In genomic region chr3:160400631-160401150, GRCh38 we compare ENCODE assay signal across 8 cellular contexts. TPM values are rescaled to one million over a fixed set of nuclear protein-coding genes. Genes with fewer than 3 reads are reported as not detected.
DNase-seq lines count a peak whose midpoint lies in the region; ATAC-seq and TF ChIP-seq lines count a peak whose summit lies in the region.

No MANE protein-coding gene starts in this region.

- CTCF ChIA-PET in RWPE1 (lab: Yijun Ruan, JAX): interaction anchor here (0.6 kb wide), 1 partner anchor 44 kb away, joined by 3 read pairs; no protein-coding TSS in a partner anchor
- CTCF ChIA-PET in mammary epithelial cell (lab: Charles Lee; ENCODE audit: low non-redundant PET): no interaction called here

- in situ Hi-C loops in mammary epithelial cell (cut with MboI; ENCODE audit: low sequenced_read_pairs in 2 of 2): no loop called here

- H3K36me3 ChIP-seq in mammary epithelial cell (ENCODE audit: insufficient read depth, low read length): peaks cover 13% of the 10 kb centered on the region

- H2AFZ ChIP-seq in mammary epithelial cell (ENCODE audit: low read depth, low read length): peak overlapping the region; percentile 97

- peak overlapping the region; percentile 99 for H3K9ac ChIP-seq in mammary epithelial cell (ENCODE audit: insufficient read depth, low read length)

- no peaks in the 10 kb centered on the region for H3K27me3 ChIP-seq in mammary epithelial cell (ENCODE audit: insufficient read depth, low read length)

- no peaks in the 10 kb centered on the region for H3K9me3 ChIP-seq in mammary epithelial cell (replicated peaks; ENCODE audit: insufficient read depth, low read length)

- peaks cover 12% of the 10 kb centered on the region for H3K4me1 ChIP-seq in mammary epithelial cell (ENCODE audit: insufficient read depth, low read length)

- H3K4me3 ChIP-seq in mammary epithelial cell (replicated peaks in 1 of 3; ENCODE audit: insufficient read depth in 1 of 3, low read depth in 2 of 3, low read length in 3 of 3): peak overlapping the region; percentile 85 to 99 (median 97)

- peak overlapping the region; percentile 91 for H3K4me2 ChIP-seq in mammary epithelial cell (ENCODE audit: insufficient read depth, low read depth, low read length)

- intact Hi-C loops in mammary epithelial cell (cut with micrococcal nuclease): no loop called here

- no peak for TF ChIP-seq CTCF in RWPE1 (conservative IDR thresholded peaks at IDR 0.05; ENCODE audit: low read depth)
- TF ChIP-seq CTCF in mammary epithelial cell (conservative IDR thresholded peaks at IDR 0.05 in 1 of 2, IDR thresholded peaks at IDR 0.05 in 1 of 2; ENCODE audit: extremely low read depth in 1 of 2, insufficient read depth in 1 of 2, low read depth in 1 of 2, low read length in 2 of 2): no peak

- peak; percentile 6 to 7 for DNase-seq in activated CD4-positive, alpha-beta T cell treated with anti-CD3 and anti-CD28 coated beads for 4 hours
- no peak for DNase-seq in activated CD4-positive, alpha-beta T cell treated with anti-CD3 and anti-CD28 coated beads for 1 hour
- DNase-seq in RWPE1 (ENCODE audit: low spot score) (no peak), mammary epithelial cell (peak; percentile 21), left lobe of liver (ENCODE audit: low spot score) (peak; percentile 63), NCI-H1694 treated with DMSO at 0.1 percent for 48 hours (lab: John Stamatoyannopoulos, UW) (no peak), GDM1 (lab: John Stamatoyannopoulos, UW) (no peak)
- DNase-seq in stimulated activated CD8-positive, alpha-beta memory T cell treated with anti-CD3 and anti-CD28 coated beads, Interleukin-15, amount 100 ng/mL, for 24 hours (ENCODE audit: low read depth): peak; percentile 6

- POLR2A ChIA-PET in RWPE1 (lab: Yijun Ruan, JAX; ENCODE audit: low non-redundant PET): no interaction called here

- H3K79me2 ChIP-seq in mammary epithelial cell (ENCODE audit: insufficient read depth, low read length): peaks cover 92% of the 10 kb centered on the region

- ATAC-seq in left lobe of liver: peak; percentile 57

- H3K27ac ChIP-seq in RWPE1 (peak overlapping the region; percentile 98), mammary epithelial cell (ENCODE audit: insufficient read depth, low read depth, low read length) (peak overlapping the region; percentile 87)

- peaks cover 10% of the 10 kb centered on the region for H4K20me1 ChIP-seq in mammary epithelial cell (ENCODE audit: insufficient read depth, low read length)

- dilution Hi-C loops in mammary epithelial cell (cut with HindIII; ENCODE audit: low sequenced_read_pairs): no loop called here

- BruUV-seq in mammary epithelial cell (replicated peaks; lab: Mats Ljungman, UMichigan): no TSS peak

- WGBS in mammary epithelial cell (ENCODE audit: low coverage, missing lambda C conversion rate): 1% methylated on average over 24 of the region's 55 CpGs

RNA-seq across cellular contexts. Expression of gene SMC4, which starts 1.2 kb away (rescaled TPM):
- total RNA-seq in mammary epithelial cell (10 to 100 TPM; 16.8 to 91.2 TPM), left lobe of liver (12.0 TPM)
- polyA plus RNA-seq in mammary epithelial cell: 35.7 TPM
- polyA minus RNA-seq in mammary epithelial cell: 11.1 TPM

RNA-seq across cellular contexts. Expression of gene IFT80, which starts 1.7 kb away (rescaled TPM):
- total RNA-seq in mammary epithelial cell (10 to 100 TPM; 21.2 to 35.3 TPM), left lobe of liver (6.3 TPM)
- 8.2 TPM for polyA plus RNA-seq in mammary epithelial cell
- 8.6 TPM for polyA minus RNA-seq in mammary epithelial cell

RNA-seq across cellular contexts. Expression of gene TRIM59, which starts 48.9 kb away (rescaled TPM):
- total RNA-seq in mammary epithelial cell (10 to 100 TPM in 1 of 2 donors, 1 to 10 TPM in 1; 9.7 to 15.2 TPM), left lobe of liver (0.25 TPM)
- 4.9 TPM for polyA plus RNA-seq in mammary epithelial cell
- 19.1 TPM for polyA minus RNA-seq in mammary epithelial cell

Comparison
In these comparisons a context has a peak if more than half of its experiments do, and no peak if none do; other contexts are left out.
1. DNase-seq: peak in activated CD4-positive, alpha-beta T cell treated with anti-CD3 and anti-CD28 coated beads for 4 hours (2 of 2), mammary epithelial cell (single experiment), left lobe of liver (single experiment) and stimulated activated CD8-positive, alpha-beta memory T cell treated with anti-CD3 and anti-CD28 coated beads, Interleukin-15, amount 100 ng/mL, for 24 hours (single experiment); none in activated CD4-positive, alpha-beta T cell treated with anti-CD3 and anti-CD28 coated beads for 1 hour (single experiment), RWPE1 (single experiment), NCI-H1694 treated with DMSO at 0.1 percent for 48 hours (single experiment) and GDM1 (single experiment).